Comparison of ENCODE assay signal across 10 cellular contexts in genomic region chr7:139681463-139681755, GRCh38.
DNase-seq lines count a peak whose midpoint lies in the region; ATAC-seq and TF ChIP-seq lines count a peak whose summit lies in the region.
"Had no signal": no experiment of that assay in that cellular context is flagged by ENCODE, and none has a peak within 500 bp of the region (broad histone marks: within the 10 kb centered on the region; RNA-seq: fewer than 3 reads in every experiment).

No MANE protein-coding gene starts in this region.

- H3K4me1 ChIP-seq in Panc1 (ENCODE audit: control insufficient read depth, insufficient read depth, low read length) (peaks cover 38% of the 10 kb centered on the region), neutrophil (ENCODE audit: control insufficient read depth in 1 of 2, insufficient read depth in 1 of 2, low read depth in 1 of 2, low read length in 1 of 2) (peaks cover 30 to 31% of the 10 kb centered on the region in 2 experiments)

- BruUV-seq in Calu3 (replicated peaks; lab: Mats Ljungman, UMichigan) (no TSS peak), Panc1 (replicated peaks; lab: Mats Ljungman, UMichigan) (no TSS peak)

- intact Hi-C loops in Calu3 (cut with micrococcal nuclease; ENCODE audit: unreplicated experiment), result no loop called here
- intact Hi-C loops in Panc1 (cut with micrococcal nuclease; ENCODE audit: unreplicated experiment), result no loop called here

- in situ Hi-C loops in Panc1 (cut with HindIII; ENCODE audit: low pct_unique_long_range_greater_than_20kb, low sequenced_read_pairs), result no loop called here

- H3K9me3 Mint-ChIP-seq in Calu3 (ENCODE audit: low read depth, unreplicated experiment), result peaks cover 4% of the 10 kb centered on the region

- POLR2A ChIA-PET in Panc1 (lab: Charles Lee), result no interaction called here

- H3K27me3 Mint-ChIP-seq in Calu3 (ENCODE audit: unreplicated experiment), result no peaks in the 10 kb centered on the region

- CTCF ChIA-PET in Calu3 (lab: Charles Lee) (interaction anchor here (1.0 kb wide), 1 partner anchor 8 kb away, joined by 3 read pairs; no protein-coding TSS in a partner anchor), Panc1 (lab: Charles Lee) (interaction anchor here (0.6 kb wide), 2 partner anchors 13 to 19 kb away, joined by 3 read pairs; no protein-coding TSS in a partner anchor)

- H3K36me3 ChIP-seq in Panc1 (ENCODE audit: control insufficient read depth, insufficient read depth, low read length), result no peaks in the 10 kb centered on the region
- no peaks in the 10 kb centered on the region for H3K36me3 ChIP-seq in neutrophil

- H3K27ac ChIP-seq in Panc1 (ENCODE audit: low read length) (peak overlapping the region; percentile 86), coronary artery (peak overlapping the region; percentile 76 to 92), neutrophil (peak overlapping the region; percentile 72), caudate nucleus (ENCODE audit: low read depth, low read length) (no peak overlapping the region)

- H3K4me3 Mint-ChIP-seq in Calu3 (ENCODE audit: low read depth, unreplicated experiment), result no peak overlapping the region
- H3K4me3 Mint-ChIP-seq: neural crest cell had no signal

- H3K4me3 ChIP-seq in Panc1 (ENCODE audit: low read depth in 2 of 2, low read length in 2 of 2), result peak overlapping the region in 1 of 2 experiments; percentile 15; a peak in 1 of 4 replicates
- no peak overlapping the region for H3K4me3 ChIP-seq in coronary artery
- H3K4me3 ChIP-seq in neutrophil (ENCODE audit: low read depth in 1 of 2, low read length in 1 of 2), result no peak overlapping the region

- TF ChIP-seq CTCF in Calu3 (IDR thresholded peaks at IDR 0.05; ENCODE audit: unreplicated experiment), result no peak
- no peak for TF ChIP-seq CTCF in Panc1 (IDR thresholded peaks at IDR 0.05)
- TF ChIP-seq CTCF in coronary artery (IDR thresholded peaks at IDR 0.05), result no peak
- TF ChIP-seq CTCF in neutrophil (IDR thresholded peaks at IDR 0.05), result no peak

- H3K27ac Mint-ChIP-seq in Calu3 (ENCODE audit: unreplicated experiment), result peak overlapping the region; percentile 94

- ATAC-seq in Panc1, result peak; percentile 36

- no peaks in the 10 kb centered on the region for H3K36me3 Mint-ChIP-seq in Calu3 (ENCODE audit: insufficient read depth, unreplicated experiment)

- H3K9me3 ChIP-seq in Panc1 (ENCODE audit: control insufficient read depth, insufficient read depth, low read depth, low read length), result peaks cover 5% of the 10 kb centered on the region; the same call in 1 of the 2 replicates
- H3K9me3 ChIP-seq in neutrophil, result no peaks in the 10 kb centered on the region

- DNase-seq in Calu3 (no peak), Panc1 (ENCODE audit: low read depth, low spot score) (no peak), coronary artery (ENCODE audit: low spot score) (no peak), caudate nucleus (lab: John Stamatoyannopoulos, UW) (no peak), HCEC 1CT (no peak), islet precursor cell (no peak)
- DNase-seq in activated effector memory CD4-positive, alpha-beta T cell treated with Interleukin-2 at 50 U/mL for 16 hours, result no peak
- DNase-seq: NCI-H524 had no signal

- no peaks in the 10 kb centered on the region for H3K27me3 ChIP-seq in Panc1 (ENCODE audit: control insufficient read depth, insufficient read depth, low read length)
- H3K27me3 ChIP-seq in neutrophil, result no peaks in the 10 kb centered on the region

- peaks cover 44% of the 10 kb centered on the region for H3K4me1 Mint-ChIP-seq in Calu3 (ENCODE audit: low read depth, unreplicated experiment)
